29 cellular contexts compared by ENCODE assay signal in genomic region chr6:14934011-14934410, GRCh38.
"Had no signal": no experiment of that assay in that cellular context is flagged by ENCODE, and none has a peak within 500 bp of the region (broad histone marks: within the 10 kb centered on the region; RNA-seq: fewer than 3 reads in every experiment).

No MANE protein-coding gene starts in this region.

- H3K4me1 ChIP-seq: lower lobe of right lung, parathyroid adenoma, psoas muscle, sigmoid colon, suprapubic skin, tibial artery, upper lobe of right lung had no signal

- H3K9me3 ChIP-seq: heart left ventricle, lower lobe of right lung, psoas muscle, sigmoid colon, suprapubic skin, tibial artery, upper lobe of right lung had no signal

- H3K4me3 Mint-ChIP-seq: activated naive CD8-positive, alpha-beta T cell treated with anti-CD3 and anti-CD28 coated beads, Interleukin-2, amount 10 ng/mL, durations not matched to agents 7 days and 5 days; activated T-cell treated with anti-CD3 and anti-CD28 coated beads, Interleukin-2, amount 50 U/mL, for 24 hours; naive thymus-derived CD8-positive, alpha-beta T cell; neural crest cell; stimulated activated memory B cell treated with anti-CD40 and anti-IgM and Interleukin-4, amounts not matched to agents 10 μg/mL and 1 μg/mL and 100 μg/mL, for 72 hours; T-helper 1 cell treated with Interleukin-12 subunit alpha and Interleukin-12 subunit beta and Interleukin-4 antibody, amounts not matched to agents 30 μg/mL and 1 μg/mL, for 36 hours had no signal

- H3K36me3 Mint-ChIP-seq: activated naive CD8-positive, alpha-beta T cell treated with anti-CD3 and anti-CD28 coated beads, Interleukin-2, amount 10 ng/mL, durations not matched to agents 7 days and 5 days; naive thymus-derived CD8-positive, alpha-beta T cell; stimulated activated memory B cell treated with anti-CD40 and anti-IgM and Interleukin-4, amounts not matched to agents 10 μg/mL and 1 μg/mL and 100 μg/mL, for 72 hours had no signal

- ATAC-seq: activated CD4-positive, CD25-positive, alpha-beta regulatory T cell treated with anti-CD3 and anti-CD28 coated beads, Interleukin-2, amount 50 U/mL, for 24 hours; heart left ventricle; left lobe of liver; lower lobe of right lung; naive thymus-derived CD8-positive, alpha-beta T cell; stimulated activated memory B cell treated with anti-CD40 and anti-IgM and Interleukin-4, amounts not matched to agents 10 μg/mL and 1 μg/mL and 100 μg/mL, for 72 hours; upper lobe of right lung had no signal

- DNase-seq: activated CD4-positive, alpha-beta T cell treated with anti-CD3 and anti-CD28 coated beads for 48 hours; activated CD4-positive, alpha-beta T cell treated with anti-CD3 and anti-CD28 coated beads, Interleukin-2, amount 50 U/mL, for 48 hours; activated CD8-positive, alpha-beta memory T cell treated with anti-CD3 and anti-CD28 coated beads, Interleukin-2, amount 50 U/mL, for 48 hours; activated naive CD4-positive, alpha-beta T cell; activated naive CD8-positive, alpha-beta T cell treated with anti-CD3 and anti-CD28 coated beads, Interleukin-2, amount 10 ng/mL, durations not matched to agents 7 days and 5 days; activated T-cell treated with anti-CD3 and anti-CD28 coated beads, Interleukin-2, amount 50 U/mL, for 24 hours; amniotic stem cell; brain microvascular endothelial cell; caudate nucleus; heart left ventricle; lower lobe of right lung; mesenchymal stem cell; naive thymus-derived CD8-positive, alpha-beta T cell; occipital lobe; psoas muscle; sigmoid colon; small intestine; stimulated activated CD4-positive, alpha-beta T cell treated with anti-CD3 and anti-CD28 coated beads, Interleukin-4, amount 100 ng/mL, for 24 hours; T-helper 9 cell; tibial artery; upper lobe of right lung had no signal

- H3K27ac Mint-ChIP-seq: activated naive CD8-positive, alpha-beta T cell treated with anti-CD3 and anti-CD28 coated beads, Interleukin-2, amount 10 ng/mL, durations not matched to agents 7 days and 5 days; activated T-cell treated with anti-CD3 and anti-CD28 coated beads, Interleukin-2, amount 50 U/mL, for 24 hours; stimulated activated memory B cell treated with anti-CD40 and anti-IgM and Interleukin-4, amounts not matched to agents 10 μg/mL and 1 μg/mL and 100 μg/mL, for 72 hours; T-helper 1 cell treated with Interleukin-12 subunit alpha and Interleukin-12 subunit beta and Interleukin-4 antibody, amounts not matched to agents 30 μg/mL and 1 μg/mL, for 36 hours had no signal

- H3K27me3 Mint-ChIP-seq: activated T-cell treated with anti-CD3 and anti-CD28 coated beads, Interleukin-2, amount 50 U/mL, for 24 hours; naive thymus-derived CD8-positive, alpha-beta T cell; stimulated activated memory B cell treated with anti-CD40 and anti-IgM and Interleukin-4, amounts not matched to agents 10 μg/mL and 1 μg/mL and 100 μg/mL, for 72 hours had no signal

- H3K36me3 ChIP-seq: brain microvascular endothelial cell, heart left ventricle, lower lobe of right lung, sigmoid colon, suprapubic skin, tibial artery, upper lobe of right lung had no signal

- H3K9me3 Mint-ChIP-seq: activated T-cell treated with anti-CD3 and anti-CD28 coated beads, Interleukin-2, amount 50 U/mL, for 24 hours; neural crest cell; T-helper 1 cell treated with Interleukin-12 subunit alpha and Interleukin-12 subunit beta and Interleukin-4 antibody, amounts not matched to agents 30 μg/mL and 1 μg/mL, for 36 hours had no signal

- H3K4me3 ChIP-seq: heart left ventricle, lower lobe of right lung, psoas muscle, sigmoid colon, suprapubic skin, tibial artery, upper lobe of right lung had no signal

- H3K4me1 Mint-ChIP-seq: activated naive CD8-positive, alpha-beta T cell treated with anti-CD3 and anti-CD28 coated beads, Interleukin-2, amount 10 ng/mL, durations not matched to agents 7 days and 5 days; naive thymus-derived CD8-positive, alpha-beta T cell had no signal

- H3K27me3 ChIP-seq: brain microvascular endothelial cell, heart left ventricle, sigmoid colon, suprapubic skin, tibial artery, upper lobe of right lung had no signal

- H3K27ac ChIP-seq: brain microvascular endothelial cell, heart left ventricle, lower lobe of right lung, parathyroid adenoma, psoas muscle, sigmoid colon, suprapubic skin, tibial artery, upper lobe of right lung, VCaP had no signal
